Comparison of ENCODE assay signal across 8 cellular contexts in genomic region chr2:37672104-37672869, GRCh38. TPM values are rescaled to one million over a fixed set of nuclear protein-coding genes. Genes with fewer than 3 reads are reported as not detected.
A peak's percentile ranks its signal among the peaks of the same experiment; 100 is the strongest.
DNase-seq lines count a peak whose midpoint lies in the region; ATAC-seq lines count a peak whose summit lies in the region.

No MANE protein-coding gene starts in this region.

- ATAC-seq in GM19035 (IDR thresholded peaks at IDR 0.05; ENCODE audit: unreplicated experiment) (peak; percentile 46), HG03175 (IDR thresholded peaks at IDR 0.05; ENCODE audit: unreplicated experiment) (peak; percentile 58), left lobe of liver (peak; percentile 72)

- peak; percentile 65 to 73 for DNase-seq in AML-193 (lab: John Stamatoyannopoulos, UW)
- peak; percentile 85 for DNase-seq in NCI-H510A treated with DMSO at 0.1 percent for 48 hours (lab: John Stamatoyannopoulos, UW)
- peak; percentile 56 to 67 for DNase-seq in activated CD4-positive, alpha-beta T cell treated with anti-CD3 and anti-CD28 coated beads for 4 hours
- DNase-seq in dedifferentiated amniotic fluid mesenchymal stem cell (ENCODE audit: extremely low spot score) = peak; percentile 90
- peak; percentile 81 for DNase-seq in left lobe of liver (ENCODE audit: low spot score)
- peak; percentile 59 to 62 for DNase-seq in stimulated activated CD4-positive, alpha-beta T cell treated with anti-CD3 and anti-CD28 coated beads, Interleukin-2, amount 100 ng/mL, for 48 hours

RNA-seq across cellular contexts. Expression of gene CDC42EP3, which starts 0.8 kb away (rescaled TPM):
- 3.4 TPM for total RNA-seq in left lobe of liver

Comparison
In these comparisons a context has a peak if more than half of its experiments do, and no peak if none do; other contexts are left out.
1. Peak in every context shown above with its lines: DNase-seq and ATAC-seq.